ENCODE assay signal across 19 cellular contexts in genomic region chr1:116357487-116357886, GRCh38.
"Had no signal": no experiment of that assay in that cellular context is flagged by ENCODE, and none has a peak within 500 bp of the region (broad histone marks: within the 10 kb centered on the region; RNA-seq: fewer than 3 reads in every experiment).

No MANE protein-coding gene starts in this region.

- H3K27ac ChIP-seq: body of pancreas, colonic mucosa, foreskin keratinocyte, suprapubic skin, transverse colon, uterus had no signal

- H3K36me3 Mint-ChIP-seq: activated CD4-positive, alpha-beta memory T cell treated with anti-CD3 and anti-CD28 coated beads for 36 hours had no signal

- H3K9me3 ChIP-seq: body of pancreas, colonic mucosa, suprapubic skin, transverse colon, uterus had no signal

- H3K27ac Mint-ChIP-seq: activated B cell treated with CpG ODN at 0.5 μM for 24 hours; activated CD4-positive, alpha-beta memory T cell treated with anti-CD3 and anti-CD28 coated beads for 36 hours; activated naive CD4-positive, alpha-beta T cell treated with anti-CD3 and anti-CD28 coated beads for 36 hours; endodermal cell; progenitor cell of endocrine pancreas; stimulated activated naive CD8-positive, alpha-beta T cell treated with anti-CD3 and anti-CD28 coated beads, Interleukin-15, amount 100 ng/mL, for 72 hours had no signal

- H3K4me3 ChIP-seq: body of pancreas, colonic mucosa, suprapubic skin, transverse colon, uterus had no signal

- H3K27me3 Mint-ChIP-seq: activated CD4-positive, alpha-beta memory T cell treated with anti-CD3 and anti-CD28 coated beads for 36 hours; central memory CD8-positive, alpha-beta T cell; progenitor cell of endocrine pancreas; stimulated activated naive CD8-positive, alpha-beta T cell treated with anti-CD3 and anti-CD28 coated beads, Interleukin-15, amount 100 ng/mL, for 72 hours had no signal

- H3K4me3 Mint-ChIP-seq: activated B cell treated with CpG ODN at 0.5 μM for 24 hours; activated CD4-positive, alpha-beta memory T cell treated with anti-CD3 and anti-CD28 coated beads for 36 hours; activated naive CD4-positive, alpha-beta T cell treated with anti-CD3 and anti-CD28 coated beads for 36 hours; central memory CD8-positive, alpha-beta T cell; endodermal cell; stimulated activated naive CD8-positive, alpha-beta T cell treated with anti-CD3 and anti-CD28 coated beads, Interleukin-15, amount 100 ng/mL, for 72 hours had no signal

- H3K36me3 ChIP-seq: colonic mucosa, suprapubic skin, transverse colon, uterus had no signal

- DNase-seq: activated B cell treated with CpG ODN at 0.5 μM for 24 hours; activated CD4-positive, alpha-beta memory T cell treated with anti-CD3 and anti-CD28 coated beads for 36 hours; activated CD4-positive, alpha-beta T cell treated with anti-CD3 and anti-CD28 coated beads for 4 hours; activated naive CD4-positive, alpha-beta T cell treated with anti-CD3 and anti-CD28 coated beads for 36 hours; body of pancreas; colonic mucosa; endodermal cell; foreskin keratinocyte; hippocampal formation; islet precursor cell; occipital lobe; stimulated activated CD4-positive, alpha-beta T cell treated with anti-CD3 and anti-CD28 coated beads, Interleukin-2, amount 100 ng/mL, for 24 hours; stimulated activated naive CD8-positive, alpha-beta T cell treated with anti-CD3 and anti-CD28 coated beads, Interleukin-15, amount 100 ng/mL, for 72 hours; transverse colon; uterus had no signal

- H3K4me1 ChIP-seq: colonic mucosa, suprapubic skin, uterus had no signal

- H3K27me3 ChIP-seq: body of pancreas, colonic mucosa, foreskin keratinocyte, suprapubic skin, transverse colon, uterus had no signal

- ATAC-seq: body of pancreas; foreskin keratinocyte; left lobe of liver; stimulated activated naive CD8-positive, alpha-beta T cell treated with anti-CD3 and anti-CD28 coated beads, Interleukin-15, amount 100 ng/mL, for 72 hours had no signal

- H3K9me3 Mint-ChIP-seq: activated B cell treated with CpG ODN at 0.5 μM for 24 hours; activated CD4-positive, alpha-beta memory T cell treated with anti-CD3 and anti-CD28 coated beads for 36 hours; activated naive CD4-positive, alpha-beta T cell treated with anti-CD3 and anti-CD28 coated beads for 36 hours; central memory CD8-positive, alpha-beta T cell; endodermal cell; stimulated activated naive CD8-positive, alpha-beta T cell treated with anti-CD3 and anti-CD28 coated beads, Interleukin-15, amount 100 ng/mL, for 72 hours had no signal
